In the genomic region with DNA sequence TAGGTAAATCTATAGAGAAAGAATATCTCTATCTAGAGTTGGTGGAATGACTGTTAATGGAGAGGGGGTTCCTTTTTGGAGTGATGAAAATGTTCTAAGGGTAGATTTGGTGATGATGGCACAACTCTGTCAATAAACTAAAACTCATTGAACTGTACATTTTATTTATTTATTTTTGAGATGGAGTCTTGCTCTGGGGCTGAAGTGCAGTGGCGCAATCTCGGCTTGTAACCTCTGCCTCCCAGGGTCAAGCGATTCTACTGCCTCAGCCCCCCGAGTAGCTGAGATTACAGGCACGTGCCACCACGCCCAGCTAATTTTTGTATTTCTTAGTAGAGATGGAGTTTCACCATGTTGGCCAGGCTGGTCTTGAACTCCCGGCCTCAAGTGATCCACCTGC, we compare ENCODE assay signal across 2 cellular contexts. TPM values are rescaled to one million over a fixed set of nuclear protein-coding genes. Genes with fewer than 3 reads are reported as not detected.
"Had no signal": no experiment of that assay in that cellular context is flagged by ENCODE, and none has a peak within 500 bp of the region (broad histone marks: within the 10 kb centered on the region; RNA-seq: fewer than 3 reads in every experiment).

No MANE protein-coding gene starts in this region.

RNA-seq across cellular contexts. Expression of gene PPARG, which starts 3.1 kb away (rescaled TPM):
- total RNA-seq: H1 had no signal
- polyA plus RNA-seq: IgD-negative memory B cell had no signal
